ENCODE assay signal across 2 cellular contexts in the genomic region with DNA sequence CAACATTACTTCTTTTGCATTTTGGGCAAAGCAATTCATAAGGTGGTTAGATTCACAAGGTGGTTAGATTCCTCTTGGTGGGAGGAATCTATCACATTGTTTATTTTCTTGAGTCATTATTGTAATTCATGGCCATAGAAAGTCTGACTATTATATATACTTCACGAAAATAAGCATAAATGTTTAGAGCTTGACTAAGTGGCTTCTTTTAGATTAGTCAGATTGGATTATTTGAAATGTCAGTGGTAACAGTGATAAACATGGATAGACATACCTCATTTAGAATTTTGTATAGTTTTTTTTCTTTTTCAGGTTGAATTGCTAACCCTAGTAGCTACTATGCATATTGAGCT.
TF ChIP-seq lines count a peak whose summit lies in the region.

No MANE protein-coding gene starts in this region.

TF ChIP-seq in IMR-90, 13 proteins besides CTCF, POLR2A, EP300 and RAD21:
- no peak for TF ChIP-seq MAZ (IDR thresholded peaks at IDR 0.05; ENCODE audit: borderline replicate concordance, low read depth, low read length)
- TF ChIP-seq USF2 (IDR thresholded peaks at IDR 0.05; ENCODE audit: low read depth, low read length): no peak
- no peak for TF ChIP-seq RCOR1 (IDR thresholded peaks at IDR 0.05; ENCODE audit: insufficient replicate concordance, low read length)
- no peak for TF ChIP-seq RFX5 (IDR thresholded peaks at IDR 0.05; ENCODE audit: low read depth, low read length)
- TF ChIP-seq NFE2L2 (IDR thresholded peaks at IDR 0.05; ENCODE audit: low read depth, low read length): no peak
- no peak for TF ChIP-seq MXI1 (IDR thresholded peaks at IDR 0.05; ENCODE audit: borderline replicate concordance, low read depth, low read length)
- TF ChIP-seq CHD1 (IDR thresholded peaks at IDR 0.05; ENCODE audit: low read depth, low read length): no peak
- TF ChIP-seq CEBPB (IDR thresholded peaks at IDR 0.05; ENCODE audit: low read depth, low read length): no peak
- TF ChIP-seq, protein P1, sequence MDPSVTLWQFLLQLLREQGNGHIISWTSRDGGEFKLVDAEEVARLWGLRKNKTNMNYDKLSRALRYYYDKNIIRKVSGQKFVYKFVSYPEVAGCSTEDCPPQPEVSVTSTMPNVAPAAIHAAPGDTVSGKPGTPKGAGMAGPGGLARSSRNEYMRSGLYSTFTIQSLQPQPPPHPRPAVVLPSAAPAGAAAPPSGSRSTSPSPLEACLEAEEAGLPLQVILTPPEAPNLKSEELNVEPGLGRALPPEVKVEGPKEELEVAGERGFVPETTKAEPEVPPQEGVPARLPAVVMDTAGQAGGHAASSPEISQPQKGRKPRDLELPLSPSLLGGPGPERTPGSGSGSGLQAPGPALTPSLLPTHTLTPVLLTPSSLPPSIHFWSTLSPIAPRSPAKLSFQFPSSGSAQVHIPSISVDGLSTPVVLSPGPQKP (IDR thresholded peaks at IDR 0.05; ENCODE audit: borderline replicate concordance, low read depth, low read length): no peak
- no peak for TF ChIP-seq SMC3 (IDR thresholded peaks at IDR 0.05; ENCODE audit: low read depth, low read length)
- TF ChIP-seq FOS (IDR thresholded peaks at IDR 0.05; ENCODE audit: low read depth, low read length): no peak
- TF ChIP-seq MAFK (IDR thresholded peaks at IDR 0.05; ENCODE audit: low read depth, low read length): no peak
- no peak for TF ChIP-seq BHLHE40 (IDR thresholded peaks at IDR 0.05; ENCODE audit: low read depth, low read length)

TF ChIP-seq in WTC11, 78 proteins besides CTCF, POLR2A, EP300 and RAD21:
- TF ChIP-seq ZSCAN18 (CRISPR knock-in tag; IDR thresholded peaks at IDR 0.05) (no peak), IRF2 (CRISPR knock-in tag; IDR thresholded peaks at IDR 0.05; ENCODE audit: borderline replicate concordance, low read depth) (no peak), NFE2L1 (CRISPR knock-in tag; IDR thresholded peaks at IDR 0.05) (no peak), MXD4 (CRISPR knock-in tag; IDR thresholded peaks at IDR 0.05; ENCODE audit: borderline replicate concordance) (no peak), PRRX2 (CRISPR knock-in tag; IDR thresholded peaks at IDR 0.05) (no peak), FOXJ3 (CRISPR knock-in tag; IDR thresholded peaks at IDR 0.05; ENCODE audit: borderline replicate concordance) (no peak), NFYB (CRISPR knock-in tag; conservative IDR thresholded peaks at IDR 0.05; ENCODE audit: low read depth) (no peak), ESRRA (CRISPR knock-in tag; IDR thresholded peaks at IDR 0.05; ENCODE audit: borderline replicate concordance) (no peak), ZBTB21 (CRISPR knock-in tag; IDR thresholded peaks at IDR 0.05; ENCODE audit: borderline replicate concordance) (no peak), CBFB (CRISPR knock-in tag; IDR thresholded peaks at IDR 0.05; ENCODE audit: low read depth) (no peak), SMAD3 (CRISPR knock-in tag; IDR thresholded peaks at IDR 0.05; ENCODE audit: borderline replicate concordance) (no peak), AFF4 (CRISPR knock-in tag; IDR thresholded peaks at IDR 0.05; ENCODE audit: borderline replicate concordance) (no peak)
- TF ChIP-seq, protein P2, sequence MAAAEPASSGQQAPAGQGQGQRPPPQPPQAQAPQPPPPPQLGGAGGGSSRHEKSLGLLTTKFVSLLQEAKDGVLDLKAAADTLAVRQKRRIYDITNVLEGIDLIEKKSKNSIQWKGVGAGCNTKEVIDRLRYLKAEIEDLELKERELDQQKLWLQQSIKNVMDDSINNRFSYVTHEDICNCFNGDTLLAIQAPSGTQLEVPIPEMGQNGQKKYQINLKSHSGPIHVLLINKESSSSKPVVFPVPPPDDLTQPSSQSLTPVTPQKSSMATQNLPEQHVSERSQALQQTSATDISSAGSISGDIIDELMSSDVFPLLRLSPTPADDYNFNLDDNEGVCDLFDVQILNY (CRISPR knock-in tag; IDR thresholded peaks at IDR 0.05): no peak
- TF ChIP-seq, protein P3, sequence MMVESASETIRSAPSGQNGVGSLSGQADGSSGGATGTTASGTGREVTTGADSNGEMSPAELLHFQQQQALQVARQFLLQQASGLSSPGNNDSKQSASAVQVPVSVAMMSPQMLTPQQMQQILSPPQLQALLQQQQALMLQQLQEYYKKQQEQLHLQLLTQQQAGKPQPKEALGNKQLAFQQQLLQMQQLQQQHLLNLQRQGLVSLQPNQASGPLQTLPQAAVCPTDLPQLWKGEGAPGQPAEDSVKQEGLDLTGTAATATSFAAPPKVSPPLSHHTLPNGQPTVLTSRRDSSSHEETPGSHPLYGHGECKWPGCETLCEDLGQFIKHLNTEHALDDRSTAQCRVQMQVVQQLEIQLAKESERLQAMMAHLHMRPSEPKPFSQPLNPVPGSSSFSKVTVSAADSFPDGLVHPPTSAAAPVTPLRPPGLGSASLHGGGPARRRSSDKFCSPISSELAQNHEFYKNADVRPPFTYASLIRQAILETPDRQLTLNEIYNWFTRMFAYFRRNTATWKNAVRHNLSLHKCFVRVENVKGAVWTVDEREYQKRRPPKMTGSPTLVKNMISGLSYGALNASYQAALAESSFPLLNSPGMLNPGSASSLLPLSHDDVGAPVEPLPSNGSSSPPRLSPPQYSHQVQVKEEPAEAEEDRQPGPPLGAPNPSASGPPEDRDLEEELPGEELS (CRISPR knock-in tag; IDR thresholded peaks at IDR 0.05): no peak
- TF ChIP-seq, protein P4, sequence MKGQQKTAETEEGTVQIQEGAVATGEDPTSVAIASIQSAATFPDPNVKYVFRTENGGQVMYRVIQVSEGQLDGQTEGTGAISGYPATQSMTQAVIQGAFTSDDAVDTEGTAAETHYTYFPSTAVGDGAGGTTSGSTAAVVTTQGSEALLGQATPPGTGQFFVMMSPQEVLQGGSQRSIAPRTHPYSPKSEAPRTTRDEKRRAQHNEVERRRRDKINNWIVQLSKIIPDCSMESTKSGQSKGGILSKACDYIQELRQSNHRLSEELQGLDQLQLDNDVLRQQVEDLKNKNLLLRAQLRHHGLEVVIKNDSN (CRISPR knock-in tag; IDR thresholded peaks at IDR 0.05): no peak
- TF ChIP-seq, protein P5, sequence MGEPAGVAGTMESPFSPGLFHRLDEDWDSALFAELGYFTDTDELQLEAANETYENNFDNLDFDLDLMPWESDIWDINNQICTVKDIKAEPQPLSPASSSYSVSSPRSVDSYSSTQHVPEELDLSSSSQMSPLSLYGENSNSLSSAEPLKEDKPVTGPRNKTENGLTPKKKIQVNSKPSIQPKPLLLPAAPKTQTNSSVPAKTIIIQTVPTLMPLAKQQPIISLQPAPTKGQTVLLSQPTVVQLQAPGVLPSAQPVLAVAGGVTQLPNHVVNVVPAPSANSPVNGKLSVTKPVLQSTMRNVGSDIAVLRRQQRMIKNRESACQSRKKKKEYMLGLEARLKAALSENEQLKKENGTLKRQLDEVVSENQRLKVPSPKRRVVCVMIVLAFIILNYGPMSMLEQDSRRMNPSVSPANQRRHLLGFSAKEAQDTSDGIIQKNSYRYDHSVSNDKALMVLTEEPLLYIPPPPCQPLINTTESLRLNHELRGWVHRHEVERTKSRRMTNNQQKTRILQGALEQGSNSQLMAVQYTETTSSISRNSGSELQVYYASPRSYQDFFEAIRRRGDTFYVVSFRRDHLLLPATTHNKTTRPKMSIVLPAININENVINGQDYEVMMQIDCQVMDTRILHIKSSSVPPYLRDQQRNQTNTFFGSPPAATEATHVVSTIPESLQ (CRISPR knock-in tag; IDR thresholded peaks at IDR 0.05): no peak
- TF ChIP-seq, protein P6, sequence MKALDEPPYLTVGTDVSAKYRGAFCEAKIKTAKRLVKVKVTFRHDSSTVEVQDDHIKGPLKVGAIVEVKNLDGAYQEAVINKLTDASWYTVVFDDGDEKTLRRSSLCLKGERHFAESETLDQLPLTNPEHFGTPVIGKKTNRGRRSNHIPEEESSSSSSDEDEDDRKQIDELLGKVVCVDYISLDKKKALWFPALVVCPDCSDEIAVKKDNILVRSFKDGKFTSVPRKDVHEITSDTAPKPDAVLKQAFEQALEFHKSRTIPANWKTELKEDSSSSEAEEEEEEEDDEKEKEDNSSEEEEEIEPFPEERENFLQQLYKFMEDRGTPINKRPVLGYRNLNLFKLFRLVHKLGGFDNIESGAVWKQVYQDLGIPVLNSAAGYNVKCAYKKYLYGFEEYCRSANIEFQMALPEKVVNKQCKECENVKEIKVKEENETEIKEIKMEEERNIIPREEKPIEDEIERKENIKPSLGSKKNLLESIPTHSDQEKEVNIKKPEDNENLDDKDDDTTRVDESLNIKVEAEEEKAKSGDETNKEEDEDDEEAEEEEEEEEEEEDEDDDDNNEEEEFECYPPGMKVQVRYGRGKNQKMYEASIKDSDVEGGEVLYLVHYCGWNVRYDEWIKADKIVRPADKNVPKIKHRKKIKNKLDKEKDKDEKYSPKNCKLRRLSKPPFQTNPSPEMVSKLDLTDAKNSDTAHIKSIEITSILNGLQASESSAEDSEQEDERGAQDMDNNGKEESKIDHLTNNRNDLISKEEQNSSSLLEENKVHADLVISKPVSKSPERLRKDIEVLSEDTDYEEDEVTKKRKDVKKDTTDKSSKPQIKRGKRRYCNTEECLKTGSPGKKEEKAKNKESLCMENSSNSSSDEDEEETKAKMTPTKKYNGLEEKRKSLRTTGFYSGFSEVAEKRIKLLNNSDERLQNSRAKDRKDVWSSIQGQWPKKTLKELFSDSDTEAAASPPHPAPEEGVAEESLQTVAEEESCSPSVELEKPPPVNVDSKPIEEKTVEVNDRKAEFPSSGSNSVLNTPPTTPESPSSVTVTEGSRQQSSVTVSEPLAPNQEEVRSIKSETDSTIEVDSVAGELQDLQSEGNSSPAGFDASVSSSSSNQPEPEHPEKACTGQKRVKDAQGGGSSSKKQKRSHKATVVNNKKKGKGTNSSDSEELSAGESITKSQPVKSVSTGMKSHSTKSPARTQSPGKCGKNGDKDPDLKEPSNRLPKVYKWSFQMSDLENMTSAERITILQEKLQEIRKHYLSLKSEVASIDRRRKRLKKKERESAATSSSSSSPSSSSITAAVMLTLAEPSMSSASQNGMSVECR (CRISPR knock-in tag; IDR thresholded peaks at IDR 0.05; ENCODE audit: borderline replicate concordance): no peak
- TF ChIP-seq, protein P7, sequence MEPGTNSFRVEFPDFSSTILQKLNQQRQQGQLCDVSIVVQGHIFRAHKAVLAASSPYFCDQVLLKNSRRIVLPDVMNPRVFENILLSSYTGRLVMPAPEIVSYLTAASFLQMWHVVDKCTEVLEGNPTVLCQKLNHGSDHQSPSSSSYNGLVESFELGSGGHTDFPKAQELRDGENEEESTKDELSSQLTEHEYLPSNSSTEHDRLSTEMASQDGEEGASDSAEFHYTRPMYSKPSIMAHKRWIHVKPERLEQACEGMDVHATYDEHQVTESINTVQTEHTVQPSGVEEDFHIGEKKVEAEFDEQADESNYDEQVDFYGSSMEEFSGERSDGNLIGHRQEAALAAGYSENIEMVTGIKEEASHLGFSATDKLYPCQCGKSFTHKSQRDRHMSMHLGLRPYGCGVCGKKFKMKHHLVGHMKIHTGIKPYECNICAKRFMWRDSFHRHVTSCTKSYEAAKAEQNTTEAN (CRISPR knock-in tag; IDR thresholded peaks at IDR 0.05): no peak
TF ChIP-seq in WTC11: peak in this region for 0.
